In genomic region chr7:74083117-74083876, GRCh38 we compare ENCODE assay signal across 8 cellular contexts. TPM values are rescaled to one million over a fixed set of nuclear protein-coding genes. Genes with fewer than 3 reads are reported as not detected.
DNase-seq lines count a peak whose midpoint lies in the region; ATAC-seq, FAIRE-seq and TF ChIP-seq lines count a peak whose summit lies in the region.

TSS of gene LIMK1 (plus strand) at chr7:74083804. CDS start at chr7:74083991, 187 bp downstream.

- H3K4me2 ChIP-seq in keratinocyte (ENCODE audit: control insufficient read depth, extremely low read depth, insufficient read depth, low read depth, low read length): peak within 1 kb of the TSS; percentile 80

- H3K79me2 ChIP-seq in keratinocyte (ENCODE audit: control insufficient read depth, insufficient read depth, low read length): peaks cover 2% of the 10 kb centered on the region

- DNase-seq in 8988T: peak; percentile 88
- DNase-seq in NCI-H2227 (lab: John Stamatoyannopoulos, UW; ENCODE audit: unreplicated experiment): peak; percentile 90
- DNase-seq in central memory CD8-positive, alpha-beta T cell (ENCODE audit: low spot score in 2 of 2): peak; percentile 60 to 70
- no peak for DNase-seq in keratinocyte (ENCODE audit: low read depth, low spot score)
- DNase-seq in stimulated activated CD4-positive, alpha-beta T cell treated with anti-CD3 and anti-CD28 coated beads, Interleukin-12 subunit alpha, Interleukin-12 subunit beta, amount 100 ng/mL, for 4 hours: peak; percentile 82

- dilution Hi-C loops in keratinocyte (cut with MboI; ENCODE audit: extremely low pct_ligation_motif_present, low sequenced_read_pairs): no loop called here

- H4K20me1 ChIP-seq in keratinocyte (ENCODE audit: control insufficient read depth, extremely low read depth, insufficient read depth, low read length): no peaks in the 10 kb centered on the region

- H3K27me3 ChIP-seq in keratinocyte (ENCODE audit: control insufficient read depth, extremely low read depth, insufficient read depth, low read length): no peaks in the 10 kb centered on the region

- peak within 1 kb of the TSS; percentile 67 for H3K27ac Mint-ChIP-seq in central memory CD8-positive, alpha-beta T cell (ENCODE audit: low read depth)

- peaks cover 14% of the 10 kb centered on the region for H3K4me1 Mint-ChIP-seq in central memory CD8-positive, alpha-beta T cell

- no peaks in the 10 kb centered on the region for H3K9me3 Mint-ChIP-seq in central memory CD8-positive, alpha-beta T cell

- peak within 1 kb of the TSS; percentile 55 for H3K27ac ChIP-seq in keratinocyte (ENCODE audit: control insufficient read depth, insufficient read depth, low read length)

- ATAC-seq in GM18517 (IDR thresholded peaks at IDR 0.05; ENCODE audit: unreplicated experiment): peak; percentile 50
- ATAC-seq in HG03045 (IDR thresholded peaks at IDR 0.05; ENCODE audit: unreplicated experiment): peak; percentile 59
- peak; percentile 79 to 83 for ATAC-seq in activated CD4-positive, CD25-positive, alpha-beta regulatory T cell treated with anti-CD3 and anti-CD28 coated beads, Interleukin-2, amount 50 U/mL, for 24 hours
- peak; percentile 84 for ATAC-seq in central memory CD8-positive, alpha-beta T cell (replicated peaks; ENCODE audit: extremely low read depth, poor library complexity, severe bottlenecking)

- peaks cover 4% of the 10 kb centered on the region for H3K36me3 Mint-ChIP-seq in central memory CD8-positive, alpha-beta T cell (ENCODE audit: insufficient read depth)

- no peaks in the 10 kb centered on the region for H3K27me3 Mint-ChIP-seq in central memory CD8-positive, alpha-beta T cell

- H3K4me1 ChIP-seq in keratinocyte (ENCODE audit: control insufficient read depth, extremely low read depth, insufficient read depth, low read length): peaks cover 14% of the 10 kb centered on the region

- H3K9ac ChIP-seq in keratinocyte (ENCODE audit: control insufficient read depth, extremely low read depth, insufficient read depth, low read length): peak within 1 kb of the TSS; percentile 83

- peaks cover 6 to 14% of the 10 kb centered on the region in 2 experiments for H3K36me3 ChIP-seq in keratinocyte (ENCODE audit: control insufficient read depth in 2 of 2, extremely low read depth in 1 of 2, insufficient read depth in 2 of 2, low read length in 2 of 2)

- H3K4me3 ChIP-seq in keratinocyte (ENCODE audit: control insufficient read depth in 2 of 3, extremely low read depth in 1 of 3, insufficient read depth in 2 of 3, low read depth in 1 of 3, low read length in 3 of 3): peak within 1 kb of the TSS; percentile 61 to 89 (median 77)

- FAIRE-seq in keratinocyte (lab: Jason Lieb, UNC): no peak

- TF ChIP-seq CTCF in keratinocyte (optimal IDR thresholded peaks at IDR 0.05 in 1 of 3, IDR thresholded peaks at IDR 0.05 in 1 of 3, conservative IDR thresholded peaks at IDR 0.05 in 1 of 3; ENCODE audit: extremely low read depth in 1 of 3, insufficient read depth in 2 of 3, low read length in 3 of 3): no peak

- H3K9me1 ChIP-seq in keratinocyte (ENCODE audit: control insufficient read depth, extremely low read depth, insufficient read depth, low read length): no peaks in the 10 kb centered on the region

- H3K4me3 Mint-ChIP-seq in central memory CD8-positive, alpha-beta T cell: peak within 1 kb of the TSS; percentile 84

- no peaks in the 10 kb centered on the region for H3K9me3 ChIP-seq in keratinocyte (ENCODE audit: control insufficient read depth, low read depth, low read length)

- H2AFZ ChIP-seq in keratinocyte (ENCODE audit: control insufficient read depth, low read length): peak within 1 kb of the TSS; percentile 63

RNA-seq across cellular contexts. Expression of gene LIMK1, which starts in this region (rescaled TPM):
- 13.3 to 23.2 TPM (median 22.3 TPM) in 3 replicates for polyA plus RNA-seq in keratinocyte
- 3.1 TPM for polyA plus RNA-seq in keratinocyte (2011; ENCODE audit: low read depth)
- 14.9 and 38.1 TPM in 2 replicates for polyA plus RNA-seq in keratinocyte (2011; cell fraction: cytosol; rRNA removed)
- 28.6 and 33.0 TPM in 2 replicates for polyA plus RNA-seq in keratinocyte (2011; cell fraction: nucleus; rRNA removed)
- 10.4 and 26.8 TPM in 2 replicates for polyA plus RNA-seq in keratinocyte (2012; ENCODE audit: low replicate concordance)
- polyA minus RNA-seq in keratinocyte: 38.6 to 189 TPM (median 76.0 TPM) in 3 replicates
- 40.5 TPM for polyA minus RNA-seq in keratinocyte (2011; cell fraction: cytosol; rRNA and poly(A)+ RNA removed)
- 13.2 and 17.9 TPM in 2 replicates for polyA minus RNA-seq in keratinocyte (2011; cell fraction: nucleus; rRNA and poly(A)+ RNA removed)
